In the genomic region with DNA sequence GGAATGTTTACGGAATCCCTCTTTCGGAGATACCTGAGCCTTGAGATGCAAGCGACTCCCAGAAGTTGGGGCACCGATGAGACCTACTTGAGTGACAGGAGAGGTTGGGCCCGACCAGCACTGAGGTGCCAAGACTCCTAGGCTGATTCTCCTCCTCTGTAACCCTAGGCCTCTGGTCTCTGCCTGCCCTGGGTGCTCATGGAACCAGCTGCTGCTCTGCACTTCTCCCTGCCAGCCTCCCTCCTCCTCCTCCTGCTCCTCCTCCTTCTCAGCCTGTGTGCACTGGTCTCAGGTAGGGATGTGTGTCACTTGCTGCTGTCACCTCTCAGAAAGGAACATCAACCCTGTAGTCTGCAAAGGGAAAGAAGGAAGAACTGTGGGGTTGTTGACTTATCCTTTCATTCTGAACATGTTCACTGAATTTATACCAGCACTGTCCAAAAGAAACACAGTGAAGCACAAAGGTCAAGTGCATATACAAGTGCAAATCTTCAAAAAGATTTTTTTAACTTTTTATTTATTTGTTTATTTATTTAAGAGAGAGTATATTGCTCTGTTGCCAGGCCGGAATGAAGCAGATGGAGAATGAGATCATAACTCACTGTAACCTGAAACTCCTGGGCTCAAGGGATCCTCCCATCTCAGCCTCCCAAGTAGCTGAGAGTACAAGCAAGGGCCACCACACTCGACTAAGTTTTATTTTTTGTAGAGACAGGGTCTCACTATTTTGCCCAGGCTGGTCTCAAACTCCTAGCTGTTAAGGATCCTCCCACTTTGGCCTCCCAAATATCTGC, we compare ENCODE assay signal across 7 cellular contexts. TPM values are rescaled to one million over a fixed set of nuclear protein-coding genes. Genes with fewer than 3 reads are reported as not detected.
DNase-seq lines count a peak whose midpoint lies in the region; ATAC-seq and TF ChIP-seq lines count a peak whose summit lies in the region.

No MANE protein-coding gene starts in this region.

- H3K27me3 ChIP-seq in HUES48 (ENCODE audit: control insufficient read depth, insufficient read depth, low read length) (no peaks in the 10 kb centered on the region), WERI-Rb-1 (ENCODE audit: insufficient read depth, low read depth, severe bottlenecking) (no peaks in the 10 kb centered on the region), esophagus muscularis mucosa (no peaks in the 10 kb centered on the region)

- no peak for TF ChIP-seq POLR2A in esophagus muscularis mucosa (IDR thresholded peaks at IDR 0.05; ENCODE audit: low read depth)

- peak overlapping the region; percentile 54 for H3K9ac ChIP-seq in HUES48 (ENCODE audit: low read depth, low read length)

- peaks cover 31% of the 10 kb centered on the region for H3K36me3 Mint-ChIP-seq in nephron progenitor cell (ENCODE audit: low read depth)

- no peak for ATAC-seq in GM19351 (IDR thresholded peaks at IDR 0.05; ENCODE audit: unreplicated experiment)

- H3K4me3 Mint-ChIP-seq in nephron progenitor cell = peak overlapping the region; percentile 96

- peaks cover 44% of the 10 kb centered on the region for H3K4me1 Mint-ChIP-seq in nephron progenitor cell

- TF ChIP-seq CTCF in WERI-Rb-1 (IDR thresholded peaks at IDR 0.05; ENCODE audit: low read depth, low read length) (no peak), esophagus muscularis mucosa (IDR thresholded peaks at IDR 0.05) (no peak), nephron progenitor cell (IDR thresholded peaks at IDR 0.05) (no peak)

- peak overlapping the region; percentile 5 for H3K27ac ChIP-seq in HUES48 (ENCODE audit: low read depth, low read length)
- peak overlapping the region; percentile 39 for H3K27ac ChIP-seq in WERI-Rb-1
- peak overlapping the region; percentile 76 to 80 (median 78) for H3K27ac ChIP-seq in esophagus muscularis mucosa (replicated peaks in 1 of 4)

- no peak for TF ChIP-seq EP300 in esophagus muscularis mucosa (IDR thresholded peaks at IDR 0.05)

- intact Hi-C loops in esophagus muscularis mucosa (cut with DNase I) = no loop called here

- DNase-seq in ELR (ENCODE audit: low read depth) (peak; percentile 70), WERI-Rb-1 (peak; percentile 48), esophagus muscularis mucosa (ENCODE audit: extremely low spot score) (no peak), nephron progenitor cell (peak; percentile 10), HPDE6-E6E7 (ENCODE audit: extremely low spot score) (no peak)

- H3K4me3 ChIP-seq in HUES48 (ENCODE audit: low read depth, low read length) (peak overlapping the region; percentile 85), WERI-Rb-1 (ENCODE audit: low read depth, low read length) (peak overlapping the region; percentile 79), esophagus muscularis mucosa (peak overlapping the region; percentile 71 to 79 (median 76))

- 9% methylated on average over 7 of the region's 7 CpGs for WGBS in esophagus muscularis mucosa

- H3K4me1 ChIP-seq in HUES48 (ENCODE audit: control insufficient read depth, insufficient read depth, low read length) (no peaks in the 10 kb centered on the region; the same call in 1 of the 2 replicates), esophagus muscularis mucosa (peaks cover 0 to 17% (median 10%) of the 10 kb centered on the region in 4 donors)

- no peaks in the 10 kb centered on the region for H3K9me3 Mint-ChIP-seq in nephron progenitor cell

- peaks cover 10% of the 10 kb centered on the region; the same call in 1 of the 2 replicates for H3K36me3 ChIP-seq in HUES48 (ENCODE audit: control insufficient read depth, insufficient read depth, low read length)
- no peaks in the 10 kb centered on the region for H3K36me3 ChIP-seq in WERI-Rb-1
- H3K36me3 ChIP-seq in esophagus muscularis mucosa = peaks cover 0 to 11% (median 5%) of the 10 kb centered on the region in 4 donors

- peaks cover 2% of the 10 kb centered on the region for H3K27me3 Mint-ChIP-seq in nephron progenitor cell (ENCODE audit: low read depth, poor library complexity)

- H3K27ac Mint-ChIP-seq in nephron progenitor cell = peak overlapping the region; percentile 97

- H3K9me3 ChIP-seq in HUES48 (ENCODE audit: control insufficient read depth, insufficient read depth, low read length) = no peaks in the 10 kb centered on the region
- no peaks in the 10 kb centered on the region for H3K9me3 ChIP-seq in WERI-Rb-1 (ENCODE audit: severe bottlenecking)
- H3K9me3 ChIP-seq in esophagus muscularis mucosa = no peaks in the 10 kb centered on the region

RNA-seq across cellular contexts. Expression of gene BTN2A2, which starts 0.9 kb away (rescaled TPM):
- 1 to 10 TPM; 6.1 to 7.7 (median 6.9) TPM for total RNA-seq in esophagus muscularis mucosa

RNA-seq across cellular contexts. Expression of gene BTN3A1, which starts 18.3 kb away (rescaled TPM):
- 10 to 100 TPM in 1 of 4 donors, 1 to 10 TPM in 3; 5.3 to 12.9 (median 6.9) TPM for total RNA-seq in esophagus muscularis mucosa

RNA-seq across cellular contexts. Expression of gene BTN3A2, which starts 18.8 kb away (rescaled TPM):
- total RNA-seq in esophagus muscularis mucosa = 10 to 100 TPM in 2 of 4 donors, 1 to 10 TPM in 2; 6.6 to 14.1 (median 11.2) TPM

RNA-seq across cellular contexts. Expression of gene BTN3A3, which starts 56.5 kb away (rescaled TPM):
- 10 to 100 TPM in 1 of 4 donors, 1 to 10 TPM in 3; 5.0 to 10.2 (median 7.1) TPM for total RNA-seq in esophagus muscularis mucosa

Comparison
In these comparisons a context has a peak if more than half of its experiments do, and no peak if none do; other contexts are left out.
1. DNase-seq: peak in ELR (single experiment), WERI-Rb-1 (single experiment) and nephron progenitor cell (single experiment); none in esophagus muscularis mucosa (single experiment) and HPDE6-E6E7 (single experiment).
2. H3K27ac ChIP-seq: peak in every context shown above with its lines; median percentile 78 in esophagus muscularis mucosa; 39 in WERI-Rb-1; 5 in HUES48.
3. Peak in every context shown above with its lines, with median percentiles within 50 percentile points of each other: H3K4me3 ChIP-seq.